Comparison of ENCODE assay signal across 13 cellular contexts in the genomic region with DNA sequence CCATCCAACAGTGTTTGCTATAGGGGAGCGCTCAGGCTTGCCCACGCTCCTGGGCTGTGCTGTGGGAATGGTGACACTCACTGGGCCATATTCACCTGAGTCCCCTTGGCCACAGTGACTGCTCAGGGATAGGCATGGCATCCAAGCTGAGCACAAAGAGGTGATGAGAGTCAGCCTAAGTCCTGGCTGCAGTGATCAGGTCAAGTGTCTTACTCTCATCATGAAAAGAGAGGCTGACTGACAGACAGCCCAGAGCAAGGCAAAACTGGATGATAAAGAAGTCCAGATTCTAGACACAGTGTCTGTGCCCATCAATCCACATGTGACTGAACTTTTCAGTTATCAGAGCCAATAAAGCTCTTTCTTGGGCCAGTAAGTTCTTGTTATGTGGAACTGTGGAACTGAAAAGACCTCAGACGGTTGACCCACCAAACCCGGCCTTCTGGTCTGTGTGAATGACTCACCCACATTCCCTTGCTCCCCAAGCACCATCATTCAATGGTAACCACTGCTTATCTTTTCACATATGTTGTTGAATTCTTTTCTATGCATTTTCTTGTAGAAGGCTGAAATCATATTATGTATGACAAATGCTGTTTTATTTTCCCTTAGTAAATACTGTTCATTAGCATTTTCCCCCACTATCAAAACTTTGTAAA. TPM values are rescaled to one million over a fixed set of nuclear protein-coding genes. Genes with fewer than 3 reads are reported as not detected.
DNase-seq lines count a peak whose midpoint lies in the region; ATAC-seq and TF ChIP-seq lines count a peak whose summit lies in the region.
"Had no signal": no experiment of that assay in that cellular context is flagged by ENCODE, and none has a peak within 500 bp of the region (broad histone marks: within the 10 kb centered on the region; RNA-seq: fewer than 3 reads in every experiment).

No MANE protein-coding gene starts in this region.

- DNase-seq in AG04449 (ENCODE audit: low read depth, low spot score) (peak; percentile 36), HFFc6 (peak; percentile 44), brain microvascular endothelial cell (peak; percentile 89), memory B cell (ENCODE audit: low spot score in 2 of 2) (no peak), NK-92 (lab: John Stamatoyannopoulos, UW; ENCODE audit: unreplicated experiment) (no peak), NOMO-1 (lab: John Stamatoyannopoulos, UW; ENCODE audit: unreplicated experiment in 2 of 2) (no peak), putamen (ENCODE audit: low spot score) (no peak)
- DNase-seq: GF-D8; naive thymus-derived CD8-positive, alpha-beta T cell; NCI-H446 had no signal

- in situ Hi-C loops in brain microvascular endothelial cell (cut with HindIII; ENCODE audit: low pct_ligation_motif_present, low sequenced_read_pairs): no loop called here

- H3K9me3 Mint-ChIP-seq in HFFc6: no peaks in the 10 kb centered on the region; the same call in 1 of the 2 replicates
- H3K9me3 Mint-ChIP-seq in memory B cell: no peaks in the 10 kb centered on the region
- H3K9me3 Mint-ChIP-seq: naive thymus-derived CD8-positive, alpha-beta T cell had no signal

- H3K27me3 ChIP-seq in brain microvascular endothelial cell (replicated peaks): no peaks in the 10 kb centered on the region

- H3K4me3 Mint-ChIP-seq in HFFc6 (no peak overlapping the region), memory B cell (no peak overlapping the region)
- H3K4me3 Mint-ChIP-seq: naive thymus-derived CD8-positive, alpha-beta T cell had no signal

- H3K36me3 Mint-ChIP-seq in HFFc6 (ENCODE audit: low read depth): peaks cover 14% of the 10 kb centered on the region
- peaks cover 10% of the 10 kb centered on the region for H3K36me3 Mint-ChIP-seq in memory B cell

- no peaks in the 10 kb centered on the region; the same call in 1 of the 2 replicates for H3K27me3 Mint-ChIP-seq in HFFc6 (ENCODE audit: insufficient read depth)
- no peaks in the 10 kb centered on the region for H3K27me3 Mint-ChIP-seq in memory B cell
- H3K27me3 Mint-ChIP-seq: naive thymus-derived CD8-positive, alpha-beta T cell had no signal

- ATAC-seq in memory B cell (ENCODE audit: low read depth) (no peak), HG03571 (IDR thresholded peaks at IDR 0.05; ENCODE audit: unreplicated experiment) (no peak)
- ATAC-seq: naive thymus-derived CD8-positive, alpha-beta T cell had no signal

- H3K4me1 Mint-ChIP-seq in HFFc6 (ENCODE audit: low read depth) (peaks cover 28% of the 10 kb centered on the region), memory B cell (peaks cover 11% of the 10 kb centered on the region)

- no peak for TF ChIP-seq CTCF in AG04449 (IDR thresholded peaks at IDR 0.05; ENCODE audit: insufficient read depth, low read length, missing control alignments)
- no peak for TF ChIP-seq CTCF in HFFc6 (IDR thresholded peaks at IDR 0.05)
- no peak for TF ChIP-seq CTCF in brain microvascular endothelial cell (IDR thresholded peaks at IDR 0.05; ENCODE audit: low read depth, low read length, missing control alignments)

- peaks cover 41% of the 10 kb centered on the region for H3K36me3 ChIP-seq in brain microvascular endothelial cell (replicated peaks)

- H3K27ac ChIP-seq in brain microvascular endothelial cell: peak overlapping the region; percentile 76
- H3K27ac ChIP-seq: C4-2B, VCaP had no signal

- peak overlapping the region; percentile 34; the same call in 1 of the 2 replicates for H3K27ac Mint-ChIP-seq in HFFc6
- H3K27ac Mint-ChIP-seq in memory B cell: peak overlapping the region; percentile 26
- H3K27ac Mint-ChIP-seq: naive thymus-derived CD8-positive, alpha-beta T cell had no signal

- H3K4me3 ChIP-seq in AG04449 (ENCODE audit: low read depth, low read length) (no peak overlapping the region), brain microvascular endothelial cell (ENCODE audit: low read depth, low read length) (no peak overlapping the region)

- POLR2A ChIA-PET in AG04449 (lab: Yijun Ruan, JAX): interaction anchor here (0.6 kb wide), 1 partner anchor 75 kb away, joined by 3 read pairs; no protein-coding TSS in a partner anchor

- CTCF ChIA-PET in AG04449 (lab: Yijun Ruan, JAX): interaction anchor here (0.8 to 1.7 kb wide), 5 partner anchors 9 to 65 kb away, joined by 3 to 4 read pairs (median 3); no protein-coding TSS in a partner anchor

RNA-seq across cellular contexts. Expression of a gene that starts 43.2 kb away (rescaled TPM):
- total RNA-seq in HFFc6 (2021; fragmentation: NEBNext Ultra II Directional; extraction: Animal tissue kit (Norgen Biotek cat#: 25700)): under 1 TPM in 5 of 6 experiments, not detected in 1; 0.17 to 0.38 (median 0.20) TPM

Comparison
In these comparisons a context has a peak if more than half of its experiments do, and no peak if none do; other contexts are left out.
1. DNase-seq: peak in AG04449 (single experiment), HFFc6 (single experiment) and brain microvascular endothelial cell (single experiment); none in memory B cell (0 of 2), NK-92 (single experiment), NOMO-1 (0 of 2) and putamen (single experiment).